Comparison of ENCODE assay signal across 8 cellular contexts in the genomic region with DNA sequence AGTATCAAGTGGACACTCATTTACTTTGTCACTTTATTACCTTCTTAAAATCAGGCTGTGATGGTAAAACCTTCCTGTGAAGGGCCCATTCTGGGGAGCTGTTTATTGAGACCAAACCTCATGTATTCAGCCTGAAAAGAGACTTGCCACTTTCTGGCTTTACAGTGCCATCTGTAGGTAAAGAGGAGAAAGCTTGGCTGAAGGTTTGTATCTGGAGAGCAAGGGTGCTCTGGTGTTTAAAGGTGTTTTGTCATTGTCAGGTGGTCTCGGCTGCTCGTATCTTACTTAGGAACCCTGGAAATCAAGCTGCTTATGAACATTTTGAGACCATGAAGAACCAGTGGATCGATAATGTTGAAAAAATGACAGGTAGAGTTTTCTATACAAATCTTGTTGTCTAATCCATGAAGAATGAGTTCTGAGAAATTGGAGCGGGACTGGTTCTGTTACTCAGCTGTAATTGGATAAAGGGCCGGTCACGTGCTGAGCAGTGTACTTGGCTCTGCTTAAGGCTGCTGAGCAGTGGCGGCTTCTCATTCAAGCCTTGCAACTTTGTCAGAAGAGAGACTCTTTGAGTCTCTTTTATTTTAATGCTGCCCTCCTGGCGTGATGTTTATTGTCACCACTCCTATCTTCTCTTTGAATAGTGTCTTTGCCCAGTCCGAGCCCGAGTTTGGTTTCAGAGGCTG. TPM values are rescaled to one million over a fixed set of nuclear protein-coding genes. Genes with fewer than 3 reads are reported as not detected.
DNase-seq lines count a peak whose midpoint lies in the region; ATAC-seq and TF ChIP-seq lines count a peak whose summit lies in the region.

No MANE protein-coding gene starts in this region.

- peaks cover 7 to 14% of the 10 kb centered on the region in 2 donors for H3K4me1 Mint-ChIP-seq in natural killer cell
- H3K4me1 Mint-ChIP-seq in natural killer cell treated with Interleukin-12 subunit alpha and Interleukin-12 subunit beta and Interleukin-15 and Interleukin-18, amount 100 ng/mL, for 72 hours (ENCODE audit: low read depth in 2 of 2): peaks cover 0 to 3% of the 10 kb centered on the region in 2 donors
- no peaks in the 10 kb centered on the region for H3K4me1 Mint-ChIP-seq in activated naive CD8-positive, alpha-beta T cell treated with anti-CD3 and anti-CD28 coated beads, Interleukin-2, amount 50 U/mL, for 24 hours

- no peaks in the 10 kb centered on the region for H3K27me3 Mint-ChIP-seq in natural killer cell (ENCODE audit: low read depth in 2 of 2)
- no peaks in the 10 kb centered on the region for H3K27me3 Mint-ChIP-seq in natural killer cell treated with Interleukin-12 subunit alpha and Interleukin-12 subunit beta and Interleukin-15 and Interleukin-18, amount 100 ng/mL, for 72 hours
- no peaks in the 10 kb centered on the region for H3K27me3 Mint-ChIP-seq in activated naive CD8-positive, alpha-beta T cell treated with anti-CD3 and anti-CD28 coated beads, Interleukin-2, amount 50 U/mL, for 24 hours

- H3K9me3 ChIP-seq in esophagus squamous epithelium: no peaks in the 10 kb centered on the region

- TF ChIP-seq POLR2A in esophagus squamous epithelium (IDR thresholded peaks at IDR 0.05): no peak

- DNase-seq in natural killer cell (no peak), NCI-H82 (lab: John Stamatoyannopoulos, UW) (peak; percentile 70), esophagus squamous epithelium (lab: John Stamatoyannopoulos, UW) (no peak), NOMO-1 treated with DMSO at 0.1 percent for 48 hours (lab: John Stamatoyannopoulos, UW; ENCODE audit: unreplicated experiment) (no peak), epidermal melanocyte (ENCODE audit: insufficient read length, low spot score) (no peak)
- no peak for DNase-seq in natural killer cell treated with Interleukin-12 subunit alpha and Interleukin-12 subunit beta and Interleukin-15 and Interleukin-18, amount 100 ng/mL, for 72 hours (ENCODE audit: low spot score)
- no peak for DNase-seq in activated naive CD8-positive, alpha-beta T cell treated with anti-CD3 and anti-CD28 coated beads, Interleukin-2, amount 50 U/mL, for 24 hours

- TF ChIP-seq CTCF in natural killer cell (IDR thresholded peaks at IDR 0.05) (no peak), esophagus squamous epithelium (IDR thresholded peaks at IDR 0.05) (peak in 4 of 6 experiments; percentile 8 to 20 (median 18))

- H3K4me3 ChIP-seq in esophagus squamous epithelium: no peak overlapping the region

- no peak overlapping the region for H3K27ac ChIP-seq in esophagus squamous epithelium

- peaks cover 0 to 33% (median 0%) of the 10 kb centered on the region in 3 donors for H3K4me1 ChIP-seq in esophagus squamous epithelium

- peaks cover 13 to 100% (median 29%) of the 10 kb centered on the region in 3 donors for H3K36me3 ChIP-seq in esophagus squamous epithelium

- H3K27ac Mint-ChIP-seq in natural killer cell: peak overlapping the region; percentile 6 to 38
- no peak overlapping the region for H3K27ac Mint-ChIP-seq in natural killer cell treated with Interleukin-12 subunit alpha and Interleukin-12 subunit beta and Interleukin-15 and Interleukin-18, amount 100 ng/mL, for 72 hours
- H3K27ac Mint-ChIP-seq in activated naive CD8-positive, alpha-beta T cell treated with anti-CD3 and anti-CD28 coated beads, Interleukin-2, amount 50 U/mL, for 24 hours: no peak overlapping the region

- H3K27me3 ChIP-seq in esophagus squamous epithelium: no peaks in the 10 kb centered on the region

- no peaks in the 10 kb centered on the region for H3K9me3 Mint-ChIP-seq in natural killer cell
- no peaks in the 10 kb centered on the region for H3K9me3 Mint-ChIP-seq in natural killer cell treated with Interleukin-12 subunit alpha and Interleukin-12 subunit beta and Interleukin-15 and Interleukin-18, amount 100 ng/mL, for 72 hours
- H3K9me3 Mint-ChIP-seq in activated naive CD8-positive, alpha-beta T cell treated with anti-CD3 and anti-CD28 coated beads, Interleukin-2, amount 50 U/mL, for 24 hours: no peaks in the 10 kb centered on the region

- ATAC-seq in natural killer cell (no peak), GM21576 (IDR thresholded peaks at IDR 0.05; ENCODE audit: unreplicated experiment) (no peak)
- ATAC-seq in natural killer cell treated with Interleukin-12 subunit alpha and Interleukin-12 subunit beta and Interleukin-15 and Interleukin-18, amount 100 ng/mL, for 72 hours: no peak
- no peak for ATAC-seq in activated naive CD8-positive, alpha-beta T cell treated with anti-CD3 and anti-CD28 coated beads, Interleukin-2, amount 50 U/mL, for 24 hours

- intact Hi-C loops in natural killer cell (cut with micrococcal nuclease) (loop anchor here (5.0 kb wide), 1 partner anchor 216 kb away; no protein-coding TSS in a partner anchor), esophagus squamous epithelium (cut with DNase I) (no loop called here)

- no peak overlapping the region for H3K4me3 Mint-ChIP-seq in natural killer cell
- H3K4me3 Mint-ChIP-seq in natural killer cell treated with Interleukin-12 subunit alpha and Interleukin-12 subunit beta and Interleukin-15 and Interleukin-18, amount 100 ng/mL, for 72 hours: no peak overlapping the region
- H3K4me3 Mint-ChIP-seq in activated naive CD8-positive, alpha-beta T cell treated with anti-CD3 and anti-CD28 coated beads, Interleukin-2, amount 50 U/mL, for 24 hours: no peak overlapping the region

- WGBS in esophagus squamous epithelium, 2 donors: 65 to 77% methylated on average over 9 to 10 of the region's 10 CpGs

- peaks cover 30% of the 10 kb centered on the region for H3K36me3 Mint-ChIP-seq in natural killer cell
- H3K36me3 Mint-ChIP-seq in natural killer cell treated with Interleukin-12 subunit alpha and Interleukin-12 subunit beta and Interleukin-15 and Interleukin-18, amount 100 ng/mL, for 72 hours: peaks cover 25% of the 10 kb centered on the region
- peaks cover 26% of the 10 kb centered on the region for H3K36me3 Mint-ChIP-seq in activated naive CD8-positive, alpha-beta T cell treated with anti-CD3 and anti-CD28 coated beads, Interleukin-2, amount 50 U/mL, for 24 hours (ENCODE audit: low read depth)

RNA-seq across cellular contexts. Expression of a gene that starts 46.9 kb away (rescaled TPM):
- total RNA-seq in natural killer cell: 10 to 100 TPM; 40.6 to 48.8 (median 41.5) TPM
- total RNA-seq in natural killer cell treated with Interleukin-12 subunit alpha and Interleukin-12 subunit beta and Interleukin-15 and Interleukin-18, amount 100 ng/mL, for 72 hours: 10 to 100 TPM; 53.3 to 60.7 TPM
- 10 to 100 TPM; 23.0 to 26.1 (median 24.3) TPM for total RNA-seq in esophagus squamous epithelium

RNA-seq across cellular contexts. Expression of a gene that starts 47.3 kb away (rescaled TPM):
- total RNA-seq in natural killer cell (10 to 100 TPM; 13.4 to 16.1 (median 14.1) TPM), esophagus squamous epithelium (10 to 100 TPM; 43.3 to 78.4 (median 68.4) TPM)
- total RNA-seq in natural killer cell treated with Interleukin-12 subunit alpha and Interleukin-12 subunit beta and Interleukin-15 and Interleukin-18, amount 100 ng/mL, for 72 hours: 10 to 100 TPM; 18.9 to 49.5 TPM

Comparison
In these comparisons a context has a peak if more than half of its experiments do, and no peak if none do; other contexts are left out.
1. H3K27ac Mint-ChIP-seq: peak in natural killer cell (2 of 2); none in natural killer cell treated with Interleukin-12 subunit alpha and Interleukin-12 subunit beta and Interleukin-15 and Interleukin-18, amount 100 ng/mL, for 72 hours (0 of 2) and activated naive CD8-positive, alpha-beta T cell treated with anti-CD3 and anti-CD28 coated beads, Interleukin-2, amount 50 U/mL, for 24 hours (single experiment).